Comparison of ENCODE assay signal across 20 cellular contexts in genomic region chr4:33886356-33886755, GRCh38.
"Had no signal": no experiment of that assay in that cellular context is flagged by ENCODE, and none has a peak within 500 bp of the region (broad histone marks: within the 10 kb centered on the region; RNA-seq: fewer than 3 reads in every experiment).

No MANE protein-coding gene starts in this region.

- H3K27me3 ChIP-seq: gastrocnemius medialis, neural progenitor cell, right lobe of liver, suprapubic skin had no signal

- H3K9me3 ChIP-seq: gastrocnemius medialis, suprapubic skin had no signal

- H3K4me1 ChIP-seq: gastrocnemius medialis, neural progenitor cell, parathyroid adenoma, right lobe of liver, suprapubic skin had no signal

- H3K36me3 ChIP-seq: gastrocnemius medialis, neural progenitor cell, right lobe of liver, suprapubic skin had no signal

- ATAC-seq: esophagus mucosa; gastrocnemius medialis; left lobe of liver; mucosa of descending colon; naive thymus-derived CD4-positive, alpha-beta T cell; right lobe of liver; stimulated activated naive B cell treated with anti-CD40 and anti-IgM and Interleukin-4, amounts not matched to agents 10 μg/mL and 1 μg/mL and 100 μg/mL, for 72 hours had no signal

- H3K4me3 ChIP-seq: gastrocnemius medialis, lung, mucosa of descending colon, neural progenitor cell, right lobe of liver, suprapubic skin had no signal

- H3K27ac ChIP-seq: epithelial cell of prostate, gastrocnemius medialis, neural progenitor cell, parathyroid adenoma, right lobe of liver, suprapubic skin had no signal

- DNase-seq: cortex of kidney; effector CD4-positive, alpha-beta T cell; endodermal cell; foreskin fibroblast; gastrocnemius medialis; head of caudate nucleus; mucosa of descending colon; naive thymus-derived CD4-positive, alpha-beta T cell; right lobe of liver; small intestine; stimulated activated CD4-positive, alpha-beta T cell treated with anti-CD3 and anti-CD28 coated beads, Interleukin-15, amount 100 ng/mL, for 24 hours; stimulated activated CD4-positive, alpha-beta T cell treated with anti-CD3 and anti-CD28 coated beads, Interleukin-2, amount 100 ng/mL, for 48 hours; stimulated activated naive B cell treated with anti-CD40 and anti-IgM and Interleukin-4, amounts not matched to agents 10 μg/mL and 1 μg/mL and 100 μg/mL, for 72 hours had no signal
